In the genomic region with DNA sequence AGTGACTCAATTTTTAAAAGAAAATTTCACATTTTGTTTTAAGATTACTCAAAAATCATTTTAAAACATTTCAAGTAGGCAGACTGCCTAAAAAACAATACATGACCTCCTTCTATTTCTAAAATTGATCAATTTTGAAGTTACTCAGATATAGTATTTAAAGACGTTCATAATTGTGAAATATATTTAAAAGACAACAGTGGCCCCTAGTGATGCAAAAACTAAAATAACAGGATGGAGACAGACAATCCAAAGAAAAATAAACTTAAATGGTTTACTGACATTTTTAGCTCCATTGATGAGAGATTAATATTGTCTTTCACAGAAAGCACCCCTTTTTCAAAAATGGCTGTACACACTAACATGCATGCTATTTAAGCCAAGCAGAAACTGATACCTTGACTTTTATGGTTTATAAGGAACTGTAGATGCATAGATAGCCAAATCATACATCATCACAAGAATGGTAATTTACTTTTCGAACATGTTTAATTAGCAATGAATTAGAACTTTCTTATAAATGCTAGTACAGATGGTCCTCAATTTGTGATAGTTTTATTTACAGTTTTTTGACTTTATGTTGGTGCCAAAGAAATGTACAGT, we compare ENCODE assay signal across 12 cellular contexts.
A peak's percentile ranks its signal among the peaks of the same experiment; 100 is the strongest.
DNase-seq lines count a peak whose midpoint lies in the region; FAIRE-seq and TF ChIP-seq lines count a peak whose summit lies in the region.
"Had no signal": no experiment of that assay in that cellular context is flagged by ENCODE, and none has a peak within 500 bp of the region (broad histone marks: within the 10 kb centered on the region; RNA-seq: fewer than 3 reads in every experiment).

No MANE protein-coding gene starts in this region.

- H3K36me3 ChIP-seq in HEK293 (ENCODE audit: control insufficient read depth in 2 of 2, insufficient read depth in 1 of 2, low read length in 2 of 2): no peaks in the 10 kb centered on the region
- no peaks in the 10 kb centered on the region for H3K36me3 ChIP-seq in astrocyte (ENCODE audit: insufficient read depth, low read length)
- no peaks in the 10 kb centered on the region for H3K36me3 ChIP-seq in small intestine (ENCODE audit: control insufficient read depth in 2 of 2, insufficient read depth in 2 of 2, low read length in 2 of 2)

- H3K9ac ChIP-seq in astrocyte (ENCODE audit: low read length): no peak overlapping the region

- TF ChIP-seq CTCF in HEK293 (tag by site-specific recombination; IDR thresholded peaks at IDR 0.05) (no peak), astrocyte (IDR thresholded peaks at IDR 0.05; ENCODE audit: insufficient read depth, low read depth, low read length) (peak; percentile 27)

- H3K9me3 ChIP-seq in HEK293 (ENCODE audit: control insufficient read depth, insufficient read depth, low read depth, low read length): no peaks in the 10 kb centered on the region
- H3K9me3 ChIP-seq in astrocyte (ENCODE audit: insufficient read depth, low read depth, low read length): no peaks in the 10 kb centered on the region
- H3K9me3 ChIP-seq in small intestine (ENCODE audit: control insufficient read depth, low read depth): no peaks in the 10 kb centered on the region

- no peak overlapping the region for H3K27ac Mint-ChIP-seq in astrocyte (ENCODE audit: unreplicated experiment)
- H3K27ac Mint-ChIP-seq: activated naive CD4-positive, alpha-beta T cell treated with anti-CD3 and anti-CD28 coated beads, Interleukin-2, amount 50 U/mL, for 24 hours had no signal

- DNase-seq in A172 (ENCODE audit: low spot score) (peak; percentile 7), astrocyte (ENCODE audit: low read depth) (no peak), small intestine (no peak), OCI-M2 (lab: John Stamatoyannopoulos, UW; ENCODE audit: unreplicated experiment) (no peak), NCI-H2171 (lab: John Stamatoyannopoulos, UW) (no peak)
- DNase-seq in stimulated activated CD4-positive, alpha-beta T cell treated with anti-CD3 and anti-CD28 coated beads, Interleukin-4, amount 100 ng/mL, for 4 hours: no peak
- DNase-seq: DMS153, T-helper 2 cell had no signal

- no peak overlapping the region for H3K4me3 Mint-ChIP-seq in astrocyte (ENCODE audit: unreplicated experiment)
- H3K4me3 Mint-ChIP-seq: activated naive CD4-positive, alpha-beta T cell treated with anti-CD3 and anti-CD28 coated beads, Interleukin-2, amount 50 U/mL, for 24 hours had no signal

- H3K4me1 ChIP-seq in HEK293 (ENCODE audit: control insufficient read depth, insufficient read depth, low read length) (no peaks in the 10 kb centered on the region), astrocyte (ENCODE audit: insufficient read depth, low read length) (peaks cover 3% of the 10 kb centered on the region), small intestine (ENCODE audit: control insufficient read depth in 2 of 2, insufficient read depth in 1 of 2, low read depth in 1 of 2, low read length in 1 of 2) (no peaks in the 10 kb centered on the region)

- no peak overlapping the region for H3K4me2 ChIP-seq in astrocyte (ENCODE audit: low read length)

- 36 to 40% (median 39%) methylated on average over 2 of the region's 2 CpGs for WGBS in small intestine, 3 donors

- no peak for FAIRE-seq in astrocyte (lab: Jason Lieb, UNC)
- FAIRE-seq in islet of Langerhans (lab: Jason Lieb, UNC): peak; percentile 97
- FAIRE-seq in small intestine (lab: Jason Lieb, UNC): no peak
- FAIRE-seq: urothelium cell line had no signal

- CTCF ChIA-PET in HEK293 (lab: Yijun Ruan, JAX): interaction anchor here (0.6 to 4.9 kb wide), 5 partner anchors 38 to 911 kb away, joined by 3 to 16 read pairs (median 4); no protein-coding TSS in a partner anchor

- no peaks in the 10 kb centered on the region for H3K36me3 Mint-ChIP-seq in astrocyte (ENCODE audit: low read depth, unreplicated experiment)
- H3K36me3 Mint-ChIP-seq: activated naive CD4-positive, alpha-beta T cell treated with anti-CD3 and anti-CD28 coated beads, Interleukin-2, amount 50 U/mL, for 24 hours had no signal

- no peaks in the 10 kb centered on the region for H3K4me1 Mint-ChIP-seq in astrocyte (ENCODE audit: low read depth, unreplicated experiment)
- H3K4me1 Mint-ChIP-seq: activated naive CD4-positive, alpha-beta T cell treated with anti-CD3 and anti-CD28 coated beads, Interleukin-2, amount 50 U/mL, for 24 hours had no signal

- H4K20me1 ChIP-seq in astrocyte (ENCODE audit: insufficient read depth, low read length): no peaks in the 10 kb centered on the region

- H3K27ac ChIP-seq in HEK293 (ENCODE audit: extremely low read depth, low read depth, low read length) (no peak overlapping the region), astrocyte (ENCODE audit: low read depth, low read length) (no peak overlapping the region), small intestine (ENCODE audit: low read depth in 1 of 2, low read length in 1 of 2) (no peak overlapping the region)

- POLR2A ChIA-PET in HEK293 (lab: Yijun Ruan, JAX): no interaction called here

- H3K4me3 ChIP-seq in HEK293 (ENCODE audit: low read depth, low read length) (no peak overlapping the region), astrocyte (ENCODE audit: insufficient read depth, low read depth, low read length) (no peak overlapping the region), small intestine (ENCODE audit: low read depth in 1 of 2, low read length in 2 of 2) (no peak overlapping the region)

- H3K27me3 ChIP-seq in astrocyte (ENCODE audit: insufficient read depth, low read length) (no peaks in the 10 kb centered on the region), small intestine (ENCODE audit: control insufficient read depth in 2 of 2, insufficient read depth in 2 of 2, low read length in 2 of 2) (no peaks in the 10 kb centered on the region)

- no peak overlapping the region for H2AFZ ChIP-seq in astrocyte (ENCODE audit: low read depth, low read length)

- H3K27me3 Mint-ChIP-seq in astrocyte (ENCODE audit: low read depth, unreplicated experiment): no peaks in the 10 kb centered on the region
- H3K27me3 Mint-ChIP-seq: activated naive CD4-positive, alpha-beta T cell treated with anti-CD3 and anti-CD28 coated beads, Interleukin-2, amount 50 U/mL, for 24 hours had no signal

- no peaks in the 10 kb centered on the region for H3K79me2 ChIP-seq in astrocyte (ENCODE audit: insufficient read depth, low read length)

- no peaks in the 10 kb centered on the region for H3K9me3 Mint-ChIP-seq in astrocyte (ENCODE audit: unreplicated experiment)
- H3K9me3 Mint-ChIP-seq: activated naive CD4-positive, alpha-beta T cell treated with anti-CD3 and anti-CD28 coated beads, Interleukin-2, amount 50 U/mL, for 24 hours had no signal

TF ChIP-seq in HEK293, 187 proteins besides CTCF, POLR2A, EP300 and RAD21:
- TF ChIP-seq ZNF501 (tag by site-specific recombination; IDR thresholded peaks at IDR 0.05) (no peak), ZNF654 (tag by site-specific recombination; IDR thresholded peaks at IDR 0.05; ENCODE audit: low read depth) (peak; percentile 48), ZNF155 (tag by site-specific recombination; IDR thresholded peaks at IDR 0.05) (no peak)
